Comparison of ENCODE assay signal across 13 cellular contexts in genomic region chr1:221669441-221669840, GRCh38.
"Had no signal": no experiment of that assay in that cellular context is flagged by ENCODE, and none has a peak within 500 bp of the region (broad histone marks: within the 10 kb centered on the region; RNA-seq: fewer than 3 reads in every experiment).

No MANE protein-coding gene starts in this region.

- H3K79me2 ChIP-seq: parathyroid adenoma had no signal

- ATAC-seq: activated CD4-positive, CD25-positive, alpha-beta regulatory T cell treated with anti-CD3 and anti-CD28 coated beads, Interleukin-2, amount 50 U/mL, for 24 hours had no signal

- DNase-seq: activated naive CD4-positive, alpha-beta T cell treated with anti-CD3 and anti-CD28 coated beads, Interleukin-2, amount 50 U/mL, for 16 hours; adrenal gland; central memory CD4-positive, alpha-beta T cell; cortex of kidney; effector memory CD4-positive, alpha-beta T cell; hippocampal formation; midbrain; stomach had no signal

- H3K9me3 Mint-ChIP-seq: activated T-helper 2 cell treated with anti-CD3 and anti-CD28 coated beads, Interferon-gamma antibody, Interleukin-2, Interleukin-4, amounts not matched to agents 10 μg/mL and 5 μg/mL and 100 μg/mL, durations not matched to agents 14 hours and 24 hours and 36 hours had no signal

- H3K36me3 ChIP-seq: adrenal gland, stomach, thoracic aorta had no signal

- H3K27me3 ChIP-seq: adrenal gland, stomach had no signal

- H3K27ac Mint-ChIP-seq: activated T-helper 2 cell treated with anti-CD3 and anti-CD28 coated beads, Interferon-gamma antibody, Interleukin-2, Interleukin-4, amounts not matched to agents 10 μg/mL and 5 μg/mL and 100 μg/mL, durations not matched to agents 14 hours and 24 hours and 36 hours had no signal

- H3K27ac ChIP-seq: adrenal gland, parathyroid adenoma, skin epidermis, stomach, thoracic aorta had no signal

- H3K9ac ChIP-seq: parathyroid adenoma had no signal

- H3K4me1 ChIP-seq: parathyroid adenoma, stomach had no signal

- H2AFZ ChIP-seq: parathyroid adenoma had no signal

- H3K4me3 ChIP-seq: adrenal gland, skin epidermis, stomach, thoracic aorta had no signal

- H3K9me3 ChIP-seq: adrenal gland, stomach, thoracic aorta had no signal
